In genomic region chr14:72562300-72562699, GRCh38 we compare ENCODE assay signal across 16 cellular contexts.
DNase-seq lines count a peak whose midpoint lies in the region; ATAC-seq and TF ChIP-seq lines count a peak whose summit lies in the region.
"Had no signal": no experiment of that assay in that cellular context is flagged by ENCODE, and none has a peak within 500 bp of the region (broad histone marks: within the 10 kb centered on the region; RNA-seq: fewer than 3 reads in every experiment).

No MANE protein-coding gene starts in this region.

- no peak overlapping the region for H3K18ac ChIP-seq in IMR-90 (ENCODE audit: low read depth, low read length)

- no TSS peak for BruUV-seq in IMR-90 (replicated peaks; lab: Mats Ljungman, UMichigan)

- POLR2A ChIA-PET in IMR-90 (lab: Charles Lee; ENCODE audit: unreplicated experiment) = no interaction called here

- H2AK5ac ChIP-seq in IMR-90 (ENCODE audit: low read depth, low read length) = no peak overlapping the region

- H3K9me1 ChIP-seq in IMR-90 (ENCODE audit: insufficient read depth, low read length) = no peaks in the 10 kb centered on the region

- no peak overlapping the region for H2BK20ac ChIP-seq in IMR-90 (ENCODE audit: low read depth, low read length)

- H3K9ac ChIP-seq in IMR-90 (ENCODE audit: low read depth, low read length) (no peak overlapping the region), parathyroid adenoma (no peak overlapping the region)
- H3K9ac ChIP-seq: BLaER1 treated with 17β-estradiol and CSF1 and Interleukin-3, amounts not matched to agents 10 nM and 100 nM had no signal

- no peaks in the 10 kb centered on the region for H3K27me3 Mint-ChIP-seq in activated naive CD4-positive, alpha-beta T cell treated with anti-CD3 and anti-CD28 coated beads for 36 hours (ENCODE audit: low read depth)

- no peak for TF ChIP-seq CTCF in IMR-90 (conservative IDR thresholded peaks at IDR 0.05; ENCODE audit: low read depth, low read length)
- TF ChIP-seq CTCF in parathyroid adenoma (IDR thresholded peaks at IDR 0.05) = no peak

- H3K4me3 ChIP-seq in IMR-90 (ENCODE audit: insufficient read depth, low read depth, low read length) (no peak overlapping the region), parathyroid adenoma (ENCODE audit: low read depth, low read length) (no peak overlapping the region)
- H3K4me3 ChIP-seq: A549; BLaER1 treated with 17β-estradiol and CSF1 and Interleukin-3, amounts not matched to agents 10 nM and 100 nM had no signal

- intact Hi-C loops in IMR-90 (cut with micrococcal nuclease) = no loop called here
- intact Hi-C loops in activated naive CD4-positive, alpha-beta T cell treated with anti-CD3 and anti-CD28 coated beads for 36 hours (cut with micrococcal nuclease) = no loop called here

- H3K36me3 ChIP-seq in IMR-90 (ENCODE audit: control insufficient read depth, insufficient read depth, low read length) = no peaks in the 10 kb centered on the region
- no peaks in the 10 kb centered on the region for H3K36me3 ChIP-seq in parathyroid adenoma (ENCODE audit: control insufficient read depth, insufficient read depth, low read length)
- H3K36me3 ChIP-seq: BLaER1 treated with 17β-estradiol and CSF1 and Interleukin-3, amounts not matched to agents 10 nM and 100 nM had no signal

- H2AFZ ChIP-seq in IMR-90 (replicated peaks; ENCODE audit: low read length, poor library complexity) = no peak overlapping the region
- H2AFZ ChIP-seq in parathyroid adenoma = no peak overlapping the region

- H3K23ac ChIP-seq in IMR-90 (ENCODE audit: low read depth, low read length) = no peak overlapping the region

- H3K9me3 ChIP-seq in IMR-90 (ENCODE audit: control insufficient read depth, insufficient read depth, low read length) (no peaks in the 10 kb centered on the region), parathyroid adenoma (ENCODE audit: control insufficient read depth, low read length) (no peaks in the 10 kb centered on the region)
- H3K9me3 ChIP-seq: A549; BLaER1 treated with 17β-estradiol and CSF1 and Interleukin-3, amounts not matched to agents 10 nM and 100 nM; Caco-2 had no signal

- H3K9me3 Mint-ChIP-seq in activated naive CD4-positive, alpha-beta T cell treated with anti-CD3 and anti-CD28 coated beads for 36 hours = no peaks in the 10 kb centered on the region
- H3K9me3 Mint-ChIP-seq: CD4-positive, alpha-beta T cell; CD8-positive, alpha-beta T cell had no signal

- dilution Hi-C loops in IMR-90 (cut with HindIII; ENCODE audit: low sequenced_read_pairs, unreplicated experiment) = no loop called here

- no peak overlapping the region for H3K56ac ChIP-seq in IMR-90 (ENCODE audit: extremely low read depth, insufficient read depth, low read length)

- H2BK120ac ChIP-seq in IMR-90 (ENCODE audit: low read depth, low read length) = no peak overlapping the region

- H3K27me3 ChIP-seq in IMR-90 (ENCODE audit: control insufficient read depth, insufficient read depth, low read length) (no peaks in the 10 kb centered on the region), parathyroid adenoma (ENCODE audit: control insufficient read depth, insufficient read depth, low read length) (no peaks in the 10 kb centered on the region)
- H3K27me3 ChIP-seq: BLaER1 treated with 17β-estradiol and CSF1 and Interleukin-3, amounts not matched to agents 10 nM and 100 nM had no signal

- H4K20me1 ChIP-seq in IMR-90 (ENCODE audit: insufficient read depth, low read length) = no peaks in the 10 kb centered on the region
- H4K20me1 ChIP-seq: BLaER1 treated with 17β-estradiol and CSF1 and Interleukin-3, amounts not matched to agents 10 nM and 100 nM had no signal

- H3K4me1 Mint-ChIP-seq in activated naive CD4-positive, alpha-beta T cell treated with anti-CD3 and anti-CD28 coated beads for 36 hours (ENCODE audit: low read depth) = no peaks in the 10 kb centered on the region

- no peaks in the 10 kb centered on the region for H3K79me2 ChIP-seq in parathyroid adenoma

- H3K4me2 ChIP-seq in IMR-90 (ENCODE audit: low read depth, low read length) (no peak overlapping the region), parathyroid adenoma (ENCODE audit: low read length) (no peak overlapping the region)
- H3K4me2 ChIP-seq: A549; BLaER1 treated with 17β-estradiol and CSF1 and Interleukin-3, amounts not matched to agents 10 nM and 100 nM had no signal

- CTCF ChIA-PET in IMR-90 (lab: Yijun Ruan, JAX) = no interaction called here
- CTCF ChIA-PET in activated naive CD4-positive, alpha-beta T cell treated with anti-CD3 and anti-CD28 coated beads for 36 hours (lab: Charles Lee) = no interaction called here

- no peak overlapping the region for H2BK5ac ChIP-seq in IMR-90 (ENCODE audit: low read depth, low read length, poor library complexity, severe bottlenecking)

- no peak overlapping the region for H3K4ac ChIP-seq in IMR-90 (ENCODE audit: low read depth, low read length)

- no peaks in the 10 kb centered on the region for H3K36me3 Mint-ChIP-seq in activated naive CD4-positive, alpha-beta T cell treated with anti-CD3 and anti-CD28 coated beads for 36 hours (ENCODE audit: low read depth)
- H3K36me3 Mint-ChIP-seq: CD8-positive, alpha-beta T cell had no signal

- H3K4me3 Mint-ChIP-seq in activated naive CD4-positive, alpha-beta T cell treated with anti-CD3 and anti-CD28 coated beads for 36 hours = no peak overlapping the region
- H3K4me3 Mint-ChIP-seq: B cell; CD4-positive, alpha-beta T cell; CD8-positive, alpha-beta T cell had no signal

- H2AK9ac ChIP-seq in IMR-90 (replicated peaks; ENCODE audit: low read depth, low read length, poor library complexity) = peak overlapping the region; percentile 23

- no peak overlapping the region for H4K8ac ChIP-seq in IMR-90 (ENCODE audit: low read depth in 2 of 2, low read length in 2 of 2)

- WGBS in IMR-90 (ENCODE audit: extremely low coverage in 2 of 2, insufficient read length in 1 of 2), 2 experiments = 98% methylated on average over 8 of the region's 20 CpGs; no CpG with 5 or more reads in 1 of the 2 experiments

- no peak overlapping the region for H3K27ac Mint-ChIP-seq in activated naive CD4-positive, alpha-beta T cell treated with anti-CD3 and anti-CD28 coated beads for 36 hours
- H3K27ac Mint-ChIP-seq: B cell; CD4-positive, alpha-beta T cell; CD8-positive, alpha-beta T cell had no signal

- in situ Hi-C loops in IMR-90 (cut with MboI; ENCODE audit: low sequenced_read_pairs) = no loop called here

- H3K79me1 ChIP-seq in IMR-90 (ENCODE audit: low read depth in 1 of 2, low read length in 2 of 2) = no peaks in the 10 kb centered on the region

- TF ChIP-seq POLR2A in IMR-90 (IDR thresholded peaks at IDR 0.05; ENCODE audit: low read depth, low read length) = no peak

- no peak overlapping the region for H4K91ac ChIP-seq in IMR-90 (ENCODE audit: insufficient read depth, low read depth, low read length)

- H3K27ac ChIP-seq in IMR-90 (ENCODE audit: insufficient read depth, low read length) = no peak overlapping the region
- peak overlapping the region; percentile 92 for H3K27ac ChIP-seq in parathyroid adenoma
- H3K27ac ChIP-seq: A549; BLaER1 treated with 17β-estradiol and CSF1 and Interleukin-3, amounts not matched to agents 10 nM and 100 nM; C4-2B had no signal

- H4K5ac ChIP-seq in IMR-90 (ENCODE audit: low read depth, low read length) = no peak overlapping the region

- H3K4me1 ChIP-seq in IMR-90 (ENCODE audit: control insufficient read depth, insufficient read depth, low read length) (peaks cover 3% of the 10 kb centered on the region), parathyroid adenoma (peaks cover 75% of the 10 kb centered on the region)
- H3K4me1 ChIP-seq: A549, Caco-2 had no signal

- no peak for ATAC-seq in IMR-90 (ENCODE audit: low read depth)
- ATAC-seq: A549; CD8-positive, alpha-beta T cell had no signal

- no peak overlapping the region for H3K14ac ChIP-seq in IMR-90 (replicated peaks; ENCODE audit: low read depth, low read length)

- no peak for TF ChIP-seq RAD21 in IMR-90 (IDR thresholded peaks at IDR 0.05; ENCODE audit: low read length)

- H2BK15ac ChIP-seq in IMR-90 (ENCODE audit: low read depth, low read length) = no peak overlapping the region

- DNase-seq in IMR-90 (no peak), NCI-H82 treated with DMSO at 0.1 percent for 48 hours (lab: John Stamatoyannopoulos, UW; ENCODE audit: unreplicated experiment) (no peak), 8988T (no peak)
- DNase-seq in activated naive CD4-positive, alpha-beta T cell treated with anti-CD3 and anti-CD28 coated beads for 36 hours = no peak
- DNase-seq: AML-193; Caco-2; Calu3; CD4-positive, alpha-beta T cell; CD8-positive, alpha-beta T cell; DMS79 treated with DMSO at 0.1 percent for 48 hours; GF-D8 had no signal

TF ChIP-seq in IMR-90, 13 proteins besides CTCF, POLR2A, EP300 and RAD21 (continues in another document):
- no peak for TF ChIP-seq CHD1 (IDR thresholded peaks at IDR 0.05; ENCODE audit: low read depth, low read length)
- TF ChIP-seq USF2 (IDR thresholded peaks at IDR 0.05; ENCODE audit: low read depth, low read length) = no peak
- TF ChIP-seq MXI1 (IDR thresholded peaks at IDR 0.05; ENCODE audit: borderline replicate concordance, low read depth, low read length) = no peak
- no peak for TF ChIP-seq SMC3 (IDR thresholded peaks at IDR 0.05; ENCODE audit: low read depth, low read length)
- no peak for TF ChIP-seq ELK1 (IDR thresholded peaks at IDR 0.05; ENCODE audit: borderline replicate concordance, low read depth, low read length)
- no peak for TF ChIP-seq CEBPB (IDR thresholded peaks at IDR 0.05; ENCODE audit: low read depth, low read length)
- no peak for TF ChIP-seq FOS (IDR thresholded peaks at IDR 0.05; ENCODE audit: low read depth, low read length)
- TF ChIP-seq NFE2L2 (IDR thresholded peaks at IDR 0.05; ENCODE audit: low read depth, low read length) = no peak
- TF ChIP-seq MAZ (IDR thresholded peaks at IDR 0.05; ENCODE audit: borderline replicate concordance, low read depth, low read length) = no peak
- no peak for TF ChIP-seq RCOR1 (IDR thresholded peaks at IDR 0.05; ENCODE audit: insufficient replicate concordance, low read length)
- no peak for TF ChIP-seq MAFK (IDR thresholded peaks at IDR 0.05; ENCODE audit: low read depth, low read length)
